Comparison of ENCODE assay signal across 17 cellular contexts in genomic region chr20:32767418-32768198, GRCh38.
"Had no signal": no experiment of that assay in that cellular context is flagged by ENCODE, and none has a peak within 500 bp of the region (broad histone marks: within the 10 kb centered on the region; RNA-seq: fewer than 3 reads in every experiment).

No MANE protein-coding gene starts in this region.

- H3K27me3 ChIP-seq: ascending aorta, dorsolateral prefrontal cortex, gastroesophageal sphincter, tibial nerve, vagina had no signal

- H3K4me3 Mint-ChIP-seq: activated naive CD4-positive, alpha-beta T cell treated with anti-CD3 and anti-CD28 coated beads, Interleukin-2, amount 10 ng/mL, durations not matched to agents 7 days and 5 days; activated T-helper 17 cell treated with anti-CD3 and anti-CD28 coated beads, Interleukin-2, amount 50 U/mL, for 72 hours; naive thymus-derived CD8-positive, alpha-beta T cell; stimulated activated naive B cell treated with anti-CD40 and anti-IgM and Interleukin-4, amounts not matched to agents 10 μg/mL and 1 μg/mL and 100 μg/mL, for 72 hours had no signal

- H3K9me3 Mint-ChIP-seq: activated naive CD4-positive, alpha-beta T cell treated with anti-CD3 and anti-CD28 coated beads, Interleukin-2, amount 10 ng/mL, durations not matched to agents 7 days and 5 days; activated T-helper 17 cell treated with anti-CD3 and anti-CD28 coated beads, Interleukin-2, amount 50 U/mL, for 72 hours; naive thymus-derived CD8-positive, alpha-beta T cell; stimulated activated naive B cell treated with anti-CD40 and anti-IgM and Interleukin-4, amounts not matched to agents 10 μg/mL and 1 μg/mL and 100 μg/mL, for 72 hours had no signal

- H3K9me3 ChIP-seq: ascending aorta, gastroesophageal sphincter, mucosa of descending colon, tibial nerve, vagina had no signal

- H3K27ac ChIP-seq: ascending aorta, dorsolateral prefrontal cortex, gastroesophageal sphincter, tibial nerve, vagina had no signal

- H3K27ac Mint-ChIP-seq: activated naive CD4-positive, alpha-beta T cell treated with anti-CD3 and anti-CD28 coated beads, Interleukin-2, amount 10 ng/mL, durations not matched to agents 7 days and 5 days; activated T-helper 17 cell treated with anti-CD3 and anti-CD28 coated beads, Interleukin-2, amount 50 U/mL, for 72 hours; stimulated activated naive B cell treated with anti-CD40 and anti-IgM and Interleukin-4, amounts not matched to agents 10 μg/mL and 1 μg/mL and 100 μg/mL, for 72 hours had no signal

- H3K36me3 Mint-ChIP-seq: activated naive CD4-positive, alpha-beta T cell treated with anti-CD3 and anti-CD28 coated beads, Interleukin-2, amount 10 ng/mL, durations not matched to agents 7 days and 5 days; naive thymus-derived CD8-positive, alpha-beta T cell had no signal

- H3K4me3 ChIP-seq: ascending aorta, dorsolateral prefrontal cortex, gastroesophageal sphincter, mucosa of descending colon, tibial nerve, vagina had no signal

- ATAC-seq: activated T-helper 17 cell treated with anti-CD3 and anti-CD28 coated beads, Interleukin-2, amount 50 U/mL, for 72 hours; gastroesophageal sphincter; mucosa of descending colon; naive thymus-derived CD8-positive, alpha-beta T cell; stimulated activated naive B cell treated with anti-CD40 and anti-IgM and Interleukin-4, amounts not matched to agents 10 μg/mL and 1 μg/mL and 100 μg/mL, for 72 hours had no signal

- H3K36me3 ChIP-seq: ascending aorta, gastroesophageal sphincter, tibial nerve, vagina had no signal

- H3K27me3 Mint-ChIP-seq: activated T-helper 17 cell treated with anti-CD3 and anti-CD28 coated beads, Interleukin-2, amount 50 U/mL, for 72 hours; naive thymus-derived CD8-positive, alpha-beta T cell had no signal

- DNase-seq: activated CD4-positive, alpha-beta T cell treated with anti-CD3 and anti-CD28 coated beads, Interleukin-2, amount 50 U/mL, for 4 hours; activated CD4-positive, CD25-positive, alpha-beta regulatory T cell treated with anti-CD3 and anti-CD28 coated beads, Interleukin-2, amount 50 U/mL, for 72 hours; activated naive CD4-positive, alpha-beta T cell treated with anti-CD3 and anti-CD28 coated beads, Interleukin-2, amount 10 ng/mL, durations not matched to agents 7 days and 5 days; dorsolateral prefrontal cortex; erythroblast; islet precursor cell; mucosa of descending colon; naive thymus-derived CD8-positive, alpha-beta T cell; occipital lobe; stimulated activated CD4-positive, alpha-beta T cell treated with anti-CD3 and anti-CD28 coated beads, Interleukin-2, amount 100 ng/mL, for 48 hours; stimulated activated naive B cell treated with anti-CD40 and anti-IgM and Interleukin-4, amounts not matched to agents 10 μg/mL and 1 μg/mL and 100 μg/mL, for 72 hours; T1000 had no signal
